ENCODE assay signal across 8 cellular contexts in the genomic region with DNA sequence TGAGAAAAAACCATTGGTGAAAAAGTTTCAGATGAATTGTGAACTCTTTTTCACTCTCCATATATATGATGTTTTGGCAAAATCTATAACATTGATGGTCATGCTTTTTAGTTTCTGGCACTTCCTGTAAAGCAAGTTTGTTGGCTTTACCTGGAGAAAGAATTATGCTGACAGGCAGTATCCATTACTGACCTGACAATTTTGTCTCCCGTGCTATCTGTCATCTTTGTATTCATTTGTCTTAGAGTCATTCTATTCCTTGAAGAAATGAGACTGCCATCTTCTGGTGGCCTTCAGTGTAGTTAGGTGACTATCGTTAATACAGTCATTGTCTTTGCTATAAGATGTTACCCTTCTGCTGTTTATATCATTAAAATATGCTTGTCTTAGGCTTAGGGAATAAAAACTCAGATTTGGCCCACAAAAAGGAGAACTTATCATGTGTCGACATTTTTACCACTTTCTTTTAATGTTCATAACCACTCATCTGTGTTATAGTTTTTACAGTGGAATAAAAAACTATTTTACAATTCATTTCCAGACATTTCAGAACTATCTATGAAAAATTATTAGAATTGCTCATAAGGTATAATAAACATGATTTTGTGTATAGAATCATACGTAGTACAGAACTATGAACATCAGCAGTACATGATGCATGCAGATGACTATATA.
DNase-seq lines count a peak whose midpoint lies in the region; ATAC-seq, FAIRE-seq and TF ChIP-seq lines count a peak whose summit lies in the region.

No MANE protein-coding gene starts in this region.

- peak; percentile 53 for TF ChIP-seq CTCF in GM12873 (IDR thresholded peaks at IDR 0.05; ENCODE audit: insufficient read depth, low read depth, low read length, missing control alignments)

- ATAC-seq in HG02642 (IDR thresholded peaks at IDR 0.05; ENCODE audit: poor library complexity, unreplicated experiment) (peak; percentile 65), left colon (peak; percentile 75)

- intact Hi-C loops in left colon (cut with DNase I, micrococcal nuclease), result loop anchor here in 1 of 2 donors (10.0 kb wide), 1 partner anchor 443 kb away; no protein-coding TSS in a partner anchor

- FAIRE-seq in A204.1 (lab: Jason Lieb, UNC), result peak; percentile 37

- DNase-seq in NCI-H187 treated with DMSO at 0.1 percent for 48 hours (lab: John Stamatoyannopoulos, UW) (peak; percentile 17), astrocyte of the hippocampus (ENCODE audit: low read depth, low spot score) (peak; percentile 44), left colon (peak in 1 of 2 donors; percentile 5), amniotic stem cell (lab: John Stamatoyannopoulos, UW) (no peak), D341Med (ENCODE audit: low spot score) (no peak)

Comparison
In these comparisons a context has a peak if more than half of its experiments do, and no peak if none do; other contexts are left out.
1. DNase-seq: peak in NCI-H187 treated with DMSO at 0.1 percent for 48 hours (single experiment) and astrocyte of the hippocampus (single experiment); none in amniotic stem cell (single experiment) and D341Med (single experiment).